ENCODE assay signal across 1 cellular context in genomic region chr4:153528705-153529493, GRCh38.
TF ChIP-seq lines count a peak whose summit lies in the region.

No MANE protein-coding gene starts in this region.

TF ChIP-seq in K562, 482 proteins besides CTCF, POLR2A, EP300 and RAD21 (continued from another document and continues in another):
- TF ChIP-seq CHD7 (IDR thresholded peaks at IDR 0.05; ENCODE audit: low read depth, low read length) (no peak), MNT (conservative IDR thresholded peaks at IDR 0.05) (peak in 1 of 2 experiments; percentile 52; a peak in 2 of 4 replicates), HBP1 (CRISPR knock-in tag; IDR thresholded peaks at IDR 0.05) (no peak), PREB (CRISPR knock-in tag; IDR thresholded peaks at IDR 0.05) (no peak), MED1 (CRISPR knock-in tag; IDR thresholded peaks at IDR 0.05; ENCODE audit: borderline replicate concordance) (no peak), SMAD2 (IDR thresholded peaks at IDR 0.05; ENCODE audit: low read depth, low read length) (no peak), TEAD2 (tag; IDR thresholded peaks at IDR 0.05) (no peak), POLR2B (IDR thresholded peaks at IDR 0.05; ENCODE audit: low read depth, partially characterized antibody) (no peak), ZBTB33 (CRISPR knock-in tag; IDR thresholded peaks at IDR 0.05) (no peak), ZBTB8A (IDR thresholded peaks at IDR 0.05; ENCODE audit: partially characterized antibody) (no peak), ZNF280A (IDR thresholded peaks at IDR 0.05; ENCODE audit: low read depth, partially characterized antibody) (no peak), GABPB1 (CRISPR knock-in tag; IDR thresholded peaks at IDR 0.05) (no peak), CBFA2T3 (IDR thresholded peaks at IDR 0.05) (peak; percentile 98), SMARCB1 (IDR thresholded peaks at IDR 0.05; ENCODE audit: insufficient read length, low read depth) (no peak), POLR2G (IDR thresholded peaks at IDR 0.05; ENCODE audit: low read depth, low read length) (no peak), CXXC5 (CRISPR knock-in tag; IDR thresholded peaks at IDR 0.05) (peak; percentile 47), ERF (CRISPR knock-in tag; IDR thresholded peaks at IDR 0.05) (no peak), CBX1 (IDR thresholded peaks at IDR 0.05; ENCODE audit: low read depth) (no peak), HMBOX1 (IDR thresholded peaks at IDR 0.05) (no peak), RBM15 (IDR thresholded peaks at IDR 0.05; ENCODE audit: insufficient read depth, low read length) (no peak), THRAP3 (IDR thresholded peaks at IDR 0.05; ENCODE audit: borderline replicate concordance) (no peak), RBM14 (IDR thresholded peaks at IDR 0.05; ENCODE audit: borderline replicate concordance, insufficient read depth, low read depth, low read length) (no peak), ZNF561 (CRISPR knock-in tag; conservative IDR thresholded peaks at IDR 0.05) (no peak), GATAD2B (IDR thresholded peaks at IDR 0.05; ENCODE audit: borderline replicate concordance) (no peak), E2F3 (CRISPR knock-in tag; IDR thresholded peaks at IDR 0.05) (no peak), ATF7 (IDR thresholded peaks at IDR 0.05) (no peak; the same call in 1 of the 2 replicates), XRCC3 (IDR thresholded peaks at IDR 0.05) (no peak), RBBP5 (IDR thresholded peaks at IDR 0.05; ENCODE audit: borderline replicate concordance, insufficient read depth, low read length, poor library complexity, severe bottlenecking) (no peak), PHB2 (IDR thresholded peaks at IDR 0.05; ENCODE audit: low read depth) (peak; percentile 74; the same call in 1 of the 2 replicates), ZBTB9 (CRISPR knock-in tag; IDR thresholded peaks at IDR 0.05) (no peak), ZNF23 (CRISPR knock-in tag; IDR thresholded peaks at IDR 0.05) (no peak), SAP30 (IDR thresholded peaks at IDR 0.05; ENCODE audit: borderline replicate concordance, insufficient read depth, low read depth, low read length, poor library complexity, severe bottlenecking) (no peak), ADNP (tag; IDR thresholded peaks at IDR 0.05) (no peak), ZEB2 (IDR thresholded peaks at IDR 0.05) (no peak), ARID1B (IDR thresholded peaks at IDR 0.05) (peak; percentile 96), COPS2 (conservative IDR thresholded peaks at IDR 0.05) (no peak), DLX4 (CRISPR knock-in tag; IDR thresholded peaks at IDR 0.05) (no peak)
